Comparison of ENCODE assay signal across 17 cellular contexts in the genomic region with DNA sequence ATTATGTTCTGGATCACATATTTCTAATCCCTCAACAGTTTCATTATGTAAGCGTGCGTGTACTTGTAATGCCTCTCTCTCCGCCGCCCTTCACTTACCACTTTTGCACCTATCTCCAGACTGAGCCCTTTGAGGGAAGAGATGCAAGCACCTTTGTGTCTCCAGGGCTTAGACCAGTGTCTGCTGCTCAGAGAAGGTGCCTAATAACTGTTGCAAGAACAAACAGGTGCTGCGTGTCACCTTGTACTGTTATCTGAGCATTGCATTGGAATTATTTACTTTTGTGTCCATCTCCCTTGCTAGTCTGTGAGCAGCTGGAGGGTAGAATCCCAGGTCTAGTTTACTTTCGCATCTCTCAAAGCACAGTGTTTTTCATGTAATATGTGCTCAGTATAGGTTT.
"Had no signal": no experiment of that assay in that cellular context is flagged by ENCODE, and none has a peak within 500 bp of the region (broad histone marks: within the 10 kb centered on the region; RNA-seq: fewer than 3 reads in every experiment).

No MANE protein-coding gene starts in this region.

- H3K27ac Mint-ChIP-seq: activated CD4-positive, alpha-beta T cell treated with anti-CD3 and anti-CD28 coated beads, Interleukin-2, amount 10 ng/mL, durations not matched to agents 24 days and 14 days; activated CD8-positive, alpha-beta T cell treated with anti-CD3 and anti-CD28 coated beads for 36 hours; activated naive CD4-positive, alpha-beta T cell treated with anti-CD3 and anti-CD28 coated beads, Interleukin-2, amount 10 ng/mL, durations not matched to agents 7 days and 5 days; memory B cell had no signal

- H3K36me3 ChIP-seq: pancreas, tibial artery had no signal

- H3K4me1 Mint-ChIP-seq: memory B cell had no signal

- H3K4me3 Mint-ChIP-seq: activated CD4-positive, alpha-beta T cell treated with anti-CD3 and anti-CD28 coated beads, Interleukin-2, amount 10 ng/mL, durations not matched to agents 24 days and 14 days; activated CD8-positive, alpha-beta T cell treated with anti-CD3 and anti-CD28 coated beads for 36 hours; activated naive CD4-positive, alpha-beta T cell treated with anti-CD3 and anti-CD28 coated beads, Interleukin-2, amount 10 ng/mL, durations not matched to agents 7 days and 5 days; activated T-cell treated with anti-CD3 and anti-CD28 coated beads, Interleukin-2, amount 50 U/mL, for 4 hours; memory B cell had no signal

- DNase-seq: activated CD4-positive, alpha-beta T cell treated with anti-CD3 and anti-CD28 coated beads, Interleukin-2, amount 10 ng/mL, durations not matched to agents 24 days and 14 days; activated CD4-positive, CD25-positive, alpha-beta regulatory T cell; activated CD8-positive, alpha-beta T cell treated with anti-CD3 and anti-CD28 coated beads for 36 hours; activated naive CD4-positive, alpha-beta T cell treated with anti-CD3 and anti-CD28 coated beads, Interleukin-2, amount 10 ng/mL, durations not matched to agents 7 days and 5 days; activated T-cell treated with anti-CD3 and anti-CD28 coated beads, Interleukin-2, amount 50 U/mL, for 4 hours; foreskin melanocyte; head of caudate nucleus; left ventricle myocardium superior; pancreas; stimulated activated CD4-positive, alpha-beta T cell treated with anti-CD3 and anti-CD28 coated beads, Interleukin-12 subunit alpha, Interleukin-12 subunit beta, amount 100 ng/mL, for 4 hours; stimulated activated CD4-positive, alpha-beta T cell treated with anti-CD3 and anti-CD28 coated beads, Interleukin-1b, Interleukin-23, amount 100 ng/mL, for 48 hours; stimulated activated CD8-positive, alpha-beta memory T cell treated with anti-CD3 and anti-CD28 coated beads, Interleukin-4, amount 100 ng/mL, for 48 hours; stimulated activated naive CD4-positive, alpha-beta T cell treated with Interleukin-2 at 50 U/mL for 16 hours; substantia nigra; tibial artery had no signal

- H3K27me3 ChIP-seq: tibial artery had no signal

- H3K27me3 Mint-ChIP-seq: activated CD8-positive, alpha-beta T cell treated with anti-CD3 and anti-CD28 coated beads for 36 hours had no signal

- H3K27ac ChIP-seq: pancreas, SK-N-MC, tibial artery had no signal

- ATAC-seq: activated CD8-positive, alpha-beta T cell treated with anti-CD3 and anti-CD28 coated beads for 36 hours; activated T-cell treated with anti-CD3 and anti-CD28 coated beads, Interleukin-2, amount 50 U/mL, for 4 hours; pancreas had no signal

- H3K36me3 Mint-ChIP-seq: activated naive CD4-positive, alpha-beta T cell treated with anti-CD3 and anti-CD28 coated beads, Interleukin-2, amount 10 ng/mL, durations not matched to agents 7 days and 5 days; memory B cell had no signal

- H3K4me1 ChIP-seq: pancreas, tibial artery had no signal

- H3K9me3 ChIP-seq: pancreas, tibial artery had no signal

- FAIRE-seq: pancreas had no signal

- H3K9me3 Mint-ChIP-seq: activated CD4-positive, alpha-beta T cell treated with anti-CD3 and anti-CD28 coated beads, Interleukin-2, amount 10 ng/mL, durations not matched to agents 24 days and 14 days; activated CD8-positive, alpha-beta T cell treated with anti-CD3 and anti-CD28 coated beads for 36 hours; activated naive CD4-positive, alpha-beta T cell treated with anti-CD3 and anti-CD28 coated beads, Interleukin-2, amount 10 ng/mL, durations not matched to agents 7 days and 5 days; activated T-cell treated with anti-CD3 and anti-CD28 coated beads, Interleukin-2, amount 50 U/mL, for 4 hours; memory B cell had no signal

- H3K4me3 ChIP-seq: pancreas, SK-N-MC, tibial artery had no signal
